In genomic region chr2:230777681-230778080, GRCh38 we compare ENCODE assay signal across 11 cellular contexts.
DNase-seq lines count a peak whose midpoint lies in the region; ATAC-seq and TF ChIP-seq lines count a peak whose summit lies in the region.
"Had no signal": no experiment of that assay in that cellular context is flagged by ENCODE, and none has a peak within 500 bp of the region (broad histone marks: within the 10 kb centered on the region; RNA-seq: fewer than 3 reads in every experiment).

No MANE protein-coding gene starts in this region.

- POLR2A ChIA-PET in CD8-positive, alpha-beta memory T cell (lab: Charles Lee), result no interaction called here
- POLR2A ChIA-PET in activated naive CD8-positive, alpha-beta T cell treated with anti-CD3 and anti-CD28 coated beads, Interleukin-2, amount 10 ng/mL, durations not matched to agents 7 days and 5 days (lab: Charles Lee), result no interaction called here

- H3K4me3 ChIP-seq in CD8-positive, alpha-beta memory T cell (ENCODE audit: low read length), result no peak overlapping the region
- no peak overlapping the region for H3K4me3 ChIP-seq in uterus
- H3K4me3 ChIP-seq: vagina had no signal

- no peak overlapping the region for H3K27ac ChIP-seq in CD8-positive, alpha-beta memory T cell (ENCODE audit: low read depth, low read length)
- no peak overlapping the region for H3K27ac ChIP-seq in uterus
- H3K27ac ChIP-seq: vagina had no signal

- CTCF ChIA-PET in CD8-positive, alpha-beta memory T cell (lab: Charles Lee), result no interaction called here

- peaks cover 76 to 93% (median 92%) of the 10 kb centered on the region in 3 donors for H3K4me1 Mint-ChIP-seq in CD8-positive, alpha-beta memory T cell
- H3K4me1 Mint-ChIP-seq in activated naive CD8-positive, alpha-beta T cell treated with anti-CD3 and anti-CD28 coated beads, Interleukin-2, amount 10 ng/mL, durations not matched to agents 7 days and 5 days, result peaks cover 81% of the 10 kb centered on the region

- no peak for TF ChIP-seq POLR2A in uterus (IDR thresholded peaks at IDR 0.05)

- no peak for DNase-seq in CD8-positive, alpha-beta memory T cell
- DNase-seq in HT1080 (ENCODE audit: low read depth) (peak; percentile 72), kidney tubule cell (ENCODE audit: low spot score) (peak; percentile 82), G401 (ENCODE audit: low spot score) (no peak), OCI-M1 (lab: John Stamatoyannopoulos, UW) (no peak), uterus (no peak)
- no peak for DNase-seq in activated naive CD8-positive, alpha-beta T cell treated with anti-CD3 and anti-CD28 coated beads, Interleukin-2, amount 10 ng/mL, durations not matched to agents 7 days and 5 days
- DNase-seq: amygdala, COR-L47 had no signal

- intact Hi-C loops in uterus (cut with DNase I; ENCODE audit: low total_unique reads), result no loop called here

- peaks cover 0 to 30% (median 4%) of the 10 kb centered on the region in 3 donors for H3K36me3 Mint-ChIP-seq in CD8-positive, alpha-beta memory T cell
- H3K36me3 Mint-ChIP-seq in activated naive CD8-positive, alpha-beta T cell treated with anti-CD3 and anti-CD28 coated beads, Interleukin-2, amount 10 ng/mL, durations not matched to agents 7 days and 5 days, result peaks cover 79% of the 10 kb centered on the region

- no peak for TF ChIP-seq CTCF in uterus (IDR thresholded peaks at IDR 0.05)

- H3K36me3 ChIP-seq in CD8-positive, alpha-beta memory T cell (ENCODE audit: insufficient read depth, low read length), result peaks cover 9% of the 10 kb centered on the region
- no peaks in the 10 kb centered on the region for H3K36me3 ChIP-seq in uterus
- H3K36me3 ChIP-seq: vagina had no signal

- no peaks in the 10 kb centered on the region for H3K27me3 ChIP-seq in CD8-positive, alpha-beta memory T cell (ENCODE audit: insufficient read depth, low read length, poor library complexity, severe bottlenecking)
- no peaks in the 10 kb centered on the region for H3K27me3 ChIP-seq in uterus
- H3K27me3 ChIP-seq: vagina had no signal

- peak overlapping the region in 7 of 8 donors; percentile 24 to 86 (median 51) for H3K27ac Mint-ChIP-seq in CD8-positive, alpha-beta memory T cell
- peak overlapping the region; percentile 75 for H3K27ac Mint-ChIP-seq in activated naive CD8-positive, alpha-beta T cell treated with anti-CD3 and anti-CD28 coated beads, Interleukin-2, amount 10 ng/mL, durations not matched to agents 7 days and 5 days

- no peaks in the 10 kb centered on the region for H3K27me3 Mint-ChIP-seq in CD8-positive, alpha-beta memory T cell
- H3K27me3 Mint-ChIP-seq in activated naive CD8-positive, alpha-beta T cell treated with anti-CD3 and anti-CD28 coated beads, Interleukin-2, amount 10 ng/mL, durations not matched to agents 7 days and 5 days, result no peaks in the 10 kb centered on the region

- peaks cover 77% of the 10 kb centered on the region for H3K4me1 ChIP-seq in CD8-positive, alpha-beta memory T cell (ENCODE audit: insufficient read depth, low read length)
- H3K4me1 ChIP-seq in uterus, result no peaks in the 10 kb centered on the region

- ATAC-seq in activated naive CD8-positive, alpha-beta T cell treated with anti-CD3 and anti-CD28 coated beads, Interleukin-2, amount 10 ng/mL, durations not matched to agents 7 days and 5 days (ENCODE audit: low read depth), result no peak
- no peak for ATAC-seq in HG03097 (IDR thresholded peaks at IDR 0.05; ENCODE audit: low FRiP score, unreplicated experiment)

- no peaks in the 10 kb centered on the region for H3K9me3 Mint-ChIP-seq in CD8-positive, alpha-beta memory T cell
- H3K9me3 Mint-ChIP-seq in activated naive CD8-positive, alpha-beta T cell treated with anti-CD3 and anti-CD28 coated beads, Interleukin-2, amount 10 ng/mL, durations not matched to agents 7 days and 5 days, result peaks cover 6% of the 10 kb centered on the region

- H3K4me3 Mint-ChIP-seq in CD8-positive, alpha-beta memory T cell, result no peak overlapping the region
- H3K4me3 Mint-ChIP-seq in activated naive CD8-positive, alpha-beta T cell treated with anti-CD3 and anti-CD28 coated beads, Interleukin-2, amount 10 ng/mL, durations not matched to agents 7 days and 5 days, result peak overlapping the region; percentile 48

- H3K9me3 ChIP-seq in CD8-positive, alpha-beta memory T cell (ENCODE audit: low read length), result no peaks in the 10 kb centered on the region
- H3K9me3 ChIP-seq in uterus, result no peaks in the 10 kb centered on the region
- H3K9me3 ChIP-seq: vagina had no signal

- in situ Hi-C loops in G401 (cut with HindIII; ENCODE audit: low sequenced_read_pairs), result no loop called here

Comparison
In these comparisons a context has a peak if more than half of its experiments do, and no peak if none do; other contexts are left out.
1. DNase-seq: peak in HT1080 (single experiment) and kidney tubule cell (single experiment); none in CD8-positive, alpha-beta memory T cell (0 of 5), activated naive CD8-positive, alpha-beta T cell treated with anti-CD3 and anti-CD28 coated beads, Interleukin-2, amount 10 ng/mL, durations not matched to agents 7 days and 5 days (single experiment), G401 (single experiment), OCI-M1 (single experiment) and uterus (0 of 2).